ENCODE assay signal across 13 cellular contexts in the genomic region with DNA sequence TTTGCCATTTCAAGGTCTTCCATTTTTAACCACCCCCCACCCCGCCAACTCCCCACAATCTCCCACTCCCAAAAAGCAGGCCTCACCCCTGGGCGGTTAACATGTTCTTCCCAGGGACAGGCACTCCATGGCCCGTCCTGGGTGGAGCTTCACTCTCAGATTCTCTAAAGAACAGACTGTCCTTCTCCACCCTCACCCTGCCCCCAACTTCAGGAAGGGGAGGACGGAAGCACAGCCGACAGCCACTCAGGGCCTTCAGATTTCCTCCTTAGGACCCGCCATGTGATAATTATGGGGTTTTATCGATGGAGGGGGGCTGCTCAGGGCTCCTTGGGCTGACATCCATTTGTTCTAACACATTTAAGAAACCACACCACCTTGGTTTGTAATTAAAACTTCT.
A peak's percentile ranks its signal among the peaks of the same experiment; 100 is the strongest.
DNase-seq lines count a peak whose midpoint lies in the region; ATAC-seq and TF ChIP-seq lines count a peak whose summit lies in the region.
"Had no signal": no experiment of that assay in that cellular context is flagged by ENCODE, and none has a peak within 500 bp of the region (broad histone marks: within the 10 kb centered on the region; RNA-seq: fewer than 3 reads in every experiment).

No MANE protein-coding gene starts in this region.

- H3K27ac ChIP-seq in esophagus squamous epithelium, result peak overlapping the region; percentile 32 to 95 (median 89)
- H3K27ac ChIP-seq in lung (ENCODE audit: low read depth in 1 of 2, low read length in 1 of 2), result peak overlapping the region; percentile 44 to 51
- peak overlapping the region; percentile 80 for H3K27ac ChIP-seq in skeletal muscle tissue (ENCODE audit: low read depth, low read length)

- H3K27me3 Mint-ChIP-seq in T-helper 17 cell, result peaks cover 12% of the 10 kb centered on the region
- H3K27me3 Mint-ChIP-seq: B cell had no signal

- no peaks in the 10 kb centered on the region for H3K27me3 ChIP-seq in esophagus squamous epithelium
- H3K27me3 ChIP-seq in lung (ENCODE audit: control insufficient read depth, insufficient read depth), result no peaks in the 10 kb centered on the region
- H3K27me3 ChIP-seq in skeletal muscle tissue (ENCODE audit: control insufficient read depth in 3 of 3, insufficient read depth in 3 of 3, low read length in 3 of 3), result no peaks in the 10 kb centered on the region

- H3K36me3 ChIP-seq in esophagus squamous epithelium (no peaks in the 10 kb centered on the region), lung (ENCODE audit: control insufficient read depth in 2 of 2, insufficient read depth in 2 of 2, low read length in 2 of 2) (no peaks in the 10 kb centered on the region), skeletal muscle tissue (ENCODE audit: control insufficient read depth in 3 of 3, insufficient read depth in 3 of 3, low read length in 3 of 3) (no peaks in the 10 kb centered on the region)

- peaks cover 38 to 74% (median 55%) of the 10 kb centered on the region in 3 donors for H3K4me1 ChIP-seq in esophagus squamous epithelium
- peaks cover 4 to 31% of the 10 kb centered on the region in 2 donors for H3K4me1 ChIP-seq in lung (ENCODE audit: control insufficient read depth in 2 of 2, insufficient read depth in 2 of 2, low read length in 2 of 2)
- H3K4me1 ChIP-seq in skeletal muscle tissue (ENCODE audit: control insufficient read depth in 3 of 3, insufficient read depth in 3 of 3, low read length in 3 of 3), result peaks cover 71 to 74% (median 72%) of the 10 kb centered on the region in 3 donors

- H3K9ac ChIP-seq in skeletal muscle tissue (ENCODE audit: low read depth in 1 of 3, low read length in 3 of 3), result peak overlapping the region; percentile 36 to 52 (median 48)

- no peaks in the 10 kb centered on the region for H3K36me3 Mint-ChIP-seq in T-helper 17 cell (ENCODE audit: low read depth)

- H3K4me3 ChIP-seq in esophagus squamous epithelium, result peak overlapping the region in 1 of 4 donors; percentile 36
- H3K4me3 ChIP-seq in lung, result no peak overlapping the region
- H3K4me3 ChIP-seq in skeletal muscle tissue (ENCODE audit: low read length in 3 of 3), result peak overlapping the region; percentile 2 to 40 (median 2)

- ATAC-seq in lung (ENCODE audit: insufficient read depth, low FRiP score) (no peak), T-helper 17 cell (no peak), HG02571 (IDR thresholded peaks at IDR 0.05; ENCODE audit: unreplicated experiment) (no peak), GM21737 (IDR thresholded peaks at IDR 0.05; ENCODE audit: unreplicated experiment) (no peak)
- ATAC-seq: naive thymus-derived CD8-positive, alpha-beta T cell had no signal

- H3K9me3 ChIP-seq in esophagus squamous epithelium, result no peaks in the 10 kb centered on the region
- H3K9me3 ChIP-seq in lung (ENCODE audit: control insufficient read depth in 2 of 2, insufficient read depth in 1 of 2, low read length in 1 of 2), result peaks cover 0 to 1% of the 10 kb centered on the region in 2 donors
- H3K9me3 ChIP-seq in skeletal muscle tissue (ENCODE audit: control insufficient read depth in 3 of 3, low read length in 3 of 3), result no peaks in the 10 kb centered on the region
- no peaks in the 10 kb centered on the region for H3K9me3 ChIP-seq in T-helper 17 cell (ENCODE audit: control insufficient read depth, low read length, poor library complexity, severe bottlenecking)

- H3K4me1 Mint-ChIP-seq in T-helper 17 cell, result no peaks in the 10 kb centered on the region

- intact Hi-C loops in esophagus squamous epithelium (cut with DNase I), result no loop called here

- no peak for TF ChIP-seq POLR2A in esophagus squamous epithelium (IDR thresholded peaks at IDR 0.05)

- no peak overlapping the region for H3K27ac Mint-ChIP-seq in T-helper 17 cell
- H3K27ac Mint-ChIP-seq: B cell; naive thymus-derived CD8-positive, alpha-beta T cell had no signal

- DNase-seq in LHCN-M2 (ENCODE audit: low read depth) (peak; percentile 80), esophagus squamous epithelium (lab: John Stamatoyannopoulos, UW) (no peak), lung (ENCODE audit: low spot score) (peak; percentile 58), T-helper 17 cell (no peak), pons (ENCODE audit: low spot score) (no peak)
- DNase-seq: activated CD4-positive, alpha-beta T cell treated with anti-CD3 and anti-CD28 coated beads for 4 hours; cortex of kidney; naive thymus-derived CD8-positive, alpha-beta T cell; stimulated activated CD4-positive, alpha-beta T cell treated with anti-CD3 and anti-CD28 coated beads, Interleukin-4, amount 100 ng/mL, for 4 hours had no signal

- H3K4me3 Mint-ChIP-seq in T-helper 17 cell, result no peak overlapping the region
- H3K4me3 Mint-ChIP-seq: B cell; naive thymus-derived CD8-positive, alpha-beta T cell had no signal

- TF ChIP-seq CTCF in esophagus squamous epithelium (IDR thresholded peaks at IDR 0.05), result no peak
- TF ChIP-seq CTCF in lung (IDR thresholded peaks at IDR 0.05; ENCODE audit: control extremely low read depth, extremely low read depth), result no peak

- WGBS in esophagus squamous epithelium, 2 donors, result 70 to 74% methylated on average over 4 to 5 of the region's 7 CpGs
- 57 to 76% methylated on average over 7 of the region's 7 CpGs for WGBS in lung, 2 donors

Comparison
In these comparisons a context has a peak if more than half of its experiments do, and no peak if none do; other contexts are left out.
1. DNase-seq: peak in LHCN-M2 (single experiment) and lung (single experiment); none in esophagus squamous epithelium (single experiment), T-helper 17 cell (0 of 3) and pons (single experiment).
2. Peak in every context shown above with its lines, with median percentiles within 50 percentile points of each other: H3K27ac ChIP-seq.